ENCODE assay signal across 1 cellular context in the genomic region with DNA sequence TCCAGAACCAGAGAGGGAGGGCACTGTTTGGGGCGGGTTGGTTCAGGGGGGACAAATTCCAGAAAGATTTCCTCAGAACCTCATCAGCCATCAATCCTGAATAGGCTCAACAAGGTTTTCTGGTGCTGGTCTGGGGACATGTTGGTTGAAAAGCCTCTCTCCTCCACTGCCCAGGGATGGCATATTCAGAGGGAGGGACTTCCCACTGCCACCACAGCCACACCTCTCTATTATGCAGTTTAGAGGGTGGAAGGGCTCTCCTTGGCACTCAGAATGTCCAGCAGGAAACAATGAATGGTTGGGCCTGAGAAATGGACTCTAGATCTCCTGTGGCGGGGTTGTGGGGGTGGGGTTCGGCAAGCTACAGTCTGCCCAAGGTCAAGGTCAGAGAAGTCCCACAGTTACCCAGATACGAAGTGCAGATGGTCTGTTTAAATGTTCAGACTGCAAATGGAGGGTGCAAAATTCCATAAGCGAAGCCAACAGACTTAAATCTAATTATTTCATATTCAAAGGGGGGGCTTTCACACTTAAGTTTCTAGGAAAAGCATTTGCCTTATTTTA.
TF ChIP-seq lines count a peak whose summit lies in the region.

No MANE protein-coding gene starts in this region.

TF ChIP-seq in GM23338, 12 proteins besides CTCF, POLR2A, EP300 and RAD21:
- TF ChIP-seq, protein P1, sequence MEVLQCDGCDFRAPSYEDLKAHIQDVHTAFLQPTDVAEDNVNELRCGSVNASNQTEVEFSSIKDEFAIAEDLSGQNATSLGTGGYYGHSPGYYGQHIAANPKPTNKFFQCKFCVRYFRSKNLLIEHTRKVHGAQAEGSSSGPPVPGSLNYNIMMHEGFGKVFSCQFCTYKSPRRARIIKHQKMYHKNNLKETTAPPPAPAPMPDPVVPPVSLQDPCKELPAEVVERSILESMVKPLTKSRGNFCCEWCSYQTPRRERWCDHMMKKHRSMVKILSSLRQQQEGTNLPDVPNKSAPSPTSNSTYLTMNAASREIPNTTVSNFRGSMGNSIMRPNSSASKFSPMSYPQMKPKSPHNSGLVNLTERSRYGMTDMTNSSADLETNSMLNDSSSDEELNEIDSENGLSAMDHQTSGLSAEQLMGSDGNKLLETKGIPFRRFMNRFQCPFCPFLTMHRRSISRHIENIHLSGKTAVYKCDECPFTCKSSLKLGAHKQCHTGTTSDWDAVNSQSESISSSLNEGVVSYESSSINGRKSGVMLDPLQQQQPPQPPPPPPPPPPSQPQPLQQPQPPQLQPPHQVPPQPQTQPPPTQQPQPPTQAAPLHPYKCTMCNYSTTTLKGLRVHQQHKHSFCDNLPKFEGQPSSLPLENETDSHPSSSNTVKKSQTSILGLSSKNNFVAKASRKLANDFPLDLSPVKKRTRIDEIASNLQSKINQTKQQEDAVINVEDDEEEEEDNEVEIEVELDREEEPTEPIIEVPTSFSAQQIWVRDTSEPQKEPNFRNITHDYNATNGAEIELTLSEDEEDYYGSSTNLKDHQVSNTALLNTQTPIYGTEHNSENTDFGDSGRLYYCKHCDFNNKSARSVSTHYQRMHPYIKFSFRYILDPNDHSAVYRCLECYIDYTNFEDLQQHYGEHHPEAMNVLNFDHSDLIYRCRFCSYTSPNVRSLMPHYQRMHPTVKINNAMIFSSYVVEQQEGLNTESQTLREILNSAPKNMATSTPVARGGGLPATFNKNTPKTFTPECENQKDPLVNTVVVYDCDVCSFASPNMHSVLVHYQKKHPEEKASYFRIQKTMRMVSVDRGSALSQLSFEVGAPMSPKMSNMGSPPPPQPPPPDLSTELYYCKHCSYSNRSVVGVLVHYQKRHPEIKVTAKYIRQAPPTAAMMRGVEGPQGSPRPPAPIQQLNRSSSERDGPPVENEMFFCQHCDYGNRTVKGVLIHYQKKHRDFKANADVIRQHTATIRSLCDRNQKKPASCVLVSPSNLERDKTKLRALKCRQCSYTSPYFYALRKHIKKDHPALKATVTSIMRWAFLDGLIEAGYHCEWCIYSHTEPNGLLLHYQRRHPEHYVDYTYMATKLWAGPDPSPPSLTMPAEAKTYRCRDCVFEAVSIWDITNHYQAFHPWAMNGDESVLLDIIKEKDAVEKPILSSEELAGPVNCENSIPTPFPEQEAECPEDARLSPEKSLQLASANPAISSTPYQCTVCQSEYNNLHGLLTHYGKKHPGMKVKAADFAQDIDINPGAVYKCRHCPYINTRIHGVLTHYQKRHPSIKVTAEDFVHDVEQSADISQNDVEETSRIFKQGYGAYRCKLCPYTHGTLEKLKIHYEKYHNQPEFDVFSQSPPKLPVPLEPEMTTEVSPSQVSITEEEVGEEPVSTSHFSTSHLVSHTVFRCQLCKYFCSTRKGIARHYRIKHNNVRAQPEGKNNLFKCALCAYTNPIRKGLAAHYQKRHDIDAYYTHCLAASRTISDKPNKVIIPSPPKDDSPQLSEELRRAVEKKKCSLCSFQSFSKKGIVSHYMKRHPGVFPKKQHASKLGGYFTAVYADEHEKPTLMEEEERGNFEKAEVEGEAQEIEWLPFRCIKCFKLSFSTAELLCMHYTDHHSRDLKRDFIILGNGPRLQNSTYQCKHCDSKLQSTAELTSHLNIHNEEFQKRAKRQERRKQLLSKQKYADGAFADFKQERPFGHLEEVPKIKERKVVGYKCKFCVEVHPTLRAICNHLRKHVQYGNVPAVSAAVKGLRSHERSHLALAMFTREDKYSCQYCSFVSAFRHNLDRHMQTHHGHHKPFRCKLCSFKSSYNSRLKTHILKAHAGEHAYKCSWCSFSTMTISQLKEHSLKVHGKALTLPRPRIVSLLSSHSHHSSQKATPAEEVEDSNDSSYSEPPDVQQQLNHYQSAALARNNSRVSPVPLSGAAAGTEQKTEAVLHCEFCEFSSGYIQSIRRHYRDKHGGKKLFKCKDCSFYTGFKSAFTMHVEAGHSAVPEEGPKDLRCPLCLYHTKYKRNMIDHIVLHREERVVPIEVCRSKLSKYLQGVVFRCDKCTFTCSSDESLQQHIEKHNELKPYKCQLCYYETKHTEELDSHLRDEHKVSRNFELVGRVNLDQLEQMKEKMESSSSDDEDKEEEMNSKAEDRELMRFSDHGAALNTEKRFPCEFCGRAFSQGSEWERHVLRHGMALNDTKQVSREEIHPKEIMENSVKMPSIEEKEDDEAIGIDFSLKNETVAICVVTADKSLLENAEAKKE (CRISPR knock-in tag; IDR thresholded peaks at IDR 0.05): no peak
- no peak for TF ChIP-seq ZNF331 (CRISPR knock-in tag; IDR thresholded peaks at IDR 0.05; ENCODE audit: low read depth)
- TF ChIP-seq EZH2 (IDR thresholded peaks at IDR 0.05; ENCODE audit: low read depth, unreplicated experiment): no peak
- no peak for TF ChIP-seq POLR2AphosphoS5 (IDR thresholded peaks at IDR 0.05; ENCODE audit: low read depth)
- no peak for TF ChIP-seq CREB1 (CRISPR knock-in tag; IDR thresholded peaks at IDR 0.05; ENCODE audit: low read depth)
- TF ChIP-seq EZH2phosphoT487 (IDR thresholded peaks at IDR 0.05; ENCODE audit: unreplicated experiment): no peak
- TF ChIP-seq JUNB (IDR thresholded peaks at IDR 0.05; ENCODE audit: unreplicated experiment): no peak
